ENCODE assay signal across 8 cellular contexts in the genomic region with DNA sequence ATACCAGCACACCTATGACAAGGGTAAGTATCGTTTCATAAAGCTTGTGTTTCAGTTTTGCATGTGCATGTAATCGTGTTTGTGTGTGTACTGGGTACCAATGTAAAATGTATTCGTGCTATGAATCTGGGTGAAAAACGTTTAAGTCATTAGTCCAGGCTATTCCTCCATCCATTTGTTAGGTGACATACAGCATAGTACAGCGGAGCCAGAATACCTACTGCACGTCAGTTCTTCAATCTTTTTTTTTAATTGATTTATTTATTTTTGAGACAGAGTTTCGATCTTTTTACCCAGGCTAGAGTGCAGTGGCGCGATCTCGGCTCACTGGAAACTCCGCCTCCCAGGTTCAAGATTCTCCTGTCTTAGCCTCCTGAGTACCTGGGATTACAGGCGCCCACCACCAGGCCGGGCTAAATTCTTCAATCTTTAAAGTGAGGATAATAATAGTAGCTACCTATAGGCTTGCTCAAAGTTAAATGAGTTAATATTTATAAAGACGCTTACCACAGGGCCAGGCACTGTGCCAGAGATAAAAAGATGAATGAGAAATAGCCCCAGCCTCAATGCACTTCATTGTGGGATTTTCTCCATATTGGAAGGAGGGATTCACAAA. TPM values are rescaled to one million over a fixed set of nuclear protein-coding genes. Genes with fewer than 3 reads are reported as not detected.
DNase-seq lines count a peak whose midpoint lies in the region; ATAC-seq and TF ChIP-seq lines count a peak whose summit lies in the region.

No MANE protein-coding gene starts in this region.

- H3K4me2 ChIP-seq in MM.1S (ENCODE audit: low read depth, low read length): peak overlapping the region; percentile 86

- H3K27ac Mint-ChIP-seq in neural crest cell (ENCODE audit: unreplicated experiment): no peak overlapping the region

- H3K36me3 Mint-ChIP-seq in neural crest cell (ENCODE audit: low read depth): peaks cover 12% of the 10 kb centered on the region

- intact Hi-C loops in dorsolateral prefrontal cortex (cut with DNase I): loop anchor here (2.0 to 10.0 kb wide), 7 partner anchors 44 to 209 kb away; a partner anchor contains a TSS

- H3F3A ChIP-seq in MM.1S (ENCODE audit: insufficient read depth, low read length): peaks cover 28% of the 10 kb centered on the region

- peaks cover 3% of the 10 kb centered on the region; the same call in 1 of the 2 replicates for H3K4me1 ChIP-seq in MM.1S (ENCODE audit: low read length)

- H4K20me1 ChIP-seq in MM.1S (ENCODE audit: insufficient read depth, low read length): no peaks in the 10 kb centered on the region

- H3K27me3 ChIP-seq in MM.1S (replicated peaks; ENCODE audit: insufficient read depth, low read length): no peaks in the 10 kb centered on the region
- no peaks in the 10 kb centered on the region for H3K27me3 ChIP-seq in dorsolateral prefrontal cortex

- peaks cover 4% of the 10 kb centered on the region; the same call in 1 of the 2 replicates for H3K36me3 ChIP-seq in MM.1S (replicated peaks; ENCODE audit: insufficient read depth, low read length)

- ATAC-seq in GM18511 (IDR thresholded peaks at IDR 0.05; ENCODE audit: unreplicated experiment): peak; percentile 12

- TF ChIP-seq CTCF in MM.1S (IDR thresholded peaks at IDR 0.05; ENCODE audit: low read length) (no peak), dorsolateral prefrontal cortex (IDR thresholded peaks at IDR 0.05 in 54 of 56, conservative IDR thresholded peaks at IDR 0.05 in 2 of 56; ENCODE audit: low read depth in 1 of 56, partially characterized antibody in 56 of 56) (no peak), neural crest cell (conservative IDR thresholded peaks at IDR 0.05) (no peak)

- no peaks in the 10 kb centered on the region for H3K9me3 ChIP-seq in MM.1S (replicated peaks; ENCODE audit: insufficient read depth, low read length)

- H3K9ac ChIP-seq in MM.1S (ENCODE audit: low read length): peak overlapping the region; percentile 55; the same call in 1 of the 2 replicates

- peak overlapping the region; percentile 96 for H3K4me3 Mint-ChIP-seq in neural crest cell

- DNase-seq in MM.1S (no peak), dorsolateral prefrontal cortex (no peak), neural crest cell (ENCODE audit: low read depth, low spot score) (no peak), NCI-H1092 (lab: John Stamatoyannopoulos, UW) (no peak), HuH-7 (ENCODE audit: low spot score) (no peak), HuH-7.5 (ENCODE audit: low spot score) (no peak)
- DNase-seq in effector CD8-positive, alpha-beta T cell (lab: John Stamatoyannopoulos, UW): no peak

- H3K4me1 Mint-ChIP-seq in neural crest cell: peaks cover 39% of the 10 kb centered on the region

- no peaks in the 10 kb centered on the region for H3K27me3 Mint-ChIP-seq in neural crest cell (ENCODE audit: low read depth)

- H3K27ac ChIP-seq in MM.1S (ENCODE audit: low read length) (peak overlapping the region; percentile 36; the same call in 1 of the 2 replicates), dorsolateral prefrontal cortex (peak overlapping the region; percentile 58 to 100 (median 97))

- H2AFZ ChIP-seq in MM.1S (ENCODE audit: low read length): peak overlapping the region; percentile 90

- H3K79me2 ChIP-seq in MM.1S (ENCODE audit: low read length): peaks cover 20% of the 10 kb centered on the region

- peak overlapping the region; percentile 67 for H3K4me3 ChIP-seq in MM.1S (ENCODE audit: low read length)
- peak overlapping the region; percentile 56 to 99 (median 87) for H3K4me3 ChIP-seq in dorsolateral prefrontal cortex

- H3K9me3 Mint-ChIP-seq in neural crest cell: no peaks in the 10 kb centered on the region

- H3K9me2 ChIP-seq in MM.1S (replicated peaks; ENCODE audit: insufficient read depth, low read length): no peaks in the 10 kb centered on the region

RNA-seq across cellular contexts. Expression of a gene that starts 0.6 kb away (rescaled TPM):
- total RNA-seq in dorsolateral prefrontal cortex (10 to 100 TPM in 110 of 120 experiments, 1 to 10 TPM in 10; 6.6 to 65.3 (median 18.5) TPM), neural crest cell (32.3 and 43.1 TPM in 2 replicates)

RNA-seq across cellular contexts. Expression of a gene that starts 20.2 kb away (rescaled TPM):
- total RNA-seq in dorsolateral prefrontal cortex: 10 to 100 TPM; 10.2 to 23.6 (median 15.9) TPM
- total RNA-seq in neural crest cell: 42.3 and 45.5 TPM in 2 replicates

RNA-seq across cellular contexts. Expression of a gene that starts 38.9 kb away (rescaled TPM):
- 100 to 1,000 TPM in 44 of 120 experiments, 10 to 100 TPM in 76; 13.8 to 301 (median 84.0) TPM for total RNA-seq in dorsolateral prefrontal cortex
- total RNA-seq in neural crest cell: 144 and 152 TPM in 2 replicates

RNA-seq across cellular contexts. Expression of a gene that starts 44.0 kb away (rescaled TPM):
- total RNA-seq in dorsolateral prefrontal cortex: 10 to 100 TPM; 19.5 to 39.8 (median 28.4) TPM
- 30.4 and 33.7 TPM in 2 replicates for total RNA-seq in neural crest cell
